ENCODE assay signal across 10 cellular contexts in genomic region chr6:88177961-88178464, GRCh38. TPM values are rescaled to one million over a fixed set of nuclear protein-coding genes. Genes with fewer than 3 reads are reported as not detected.
DNase-seq lines count a peak whose midpoint lies in the region; ATAC-seq and TF ChIP-seq lines count a peak whose summit lies in the region.
"Had no signal": no experiment of that assay in that cellular context is flagged by ENCODE, and none has a peak within 500 bp of the region (broad histone marks: within the 10 kb centered on the region; RNA-seq: fewer than 3 reads in every experiment).

No MANE protein-coding gene starts in this region.

- no peak overlapping the region for H2AK5ac ChIP-seq in neuronal stem cell (ENCODE audit: low read depth, low read length)

- no peak for TF ChIP-seq CTCF in DOHH2 (IDR thresholded peaks at IDR 0.05; ENCODE audit: low read depth, low read length, poor library complexity, severe bottlenecking)
- TF ChIP-seq CTCF in astrocyte of the spinal cord (IDR thresholded peaks at IDR 0.05; ENCODE audit: low read depth, low read length): no peak

- H3K4me1 Mint-ChIP-seq in activated naive CD8-positive, alpha-beta T cell treated with anti-CD3 and anti-CD28 coated beads for 36 hours: no peaks in the 10 kb centered on the region

- H3K23ac ChIP-seq in neuronal stem cell (ENCODE audit: low read depth, low read length, poor library complexity): no peak overlapping the region

- H3K4me3 ChIP-seq in DOHH2 (ENCODE audit: low read length) (peak overlapping the region; percentile 78), astrocyte of the spinal cord (ENCODE audit: low read depth, low read length) (no peak overlapping the region), neuronal stem cell (ENCODE audit: low read length in 2 of 2) (no peak overlapping the region)

- no peak overlapping the region for H4K8ac ChIP-seq in neuronal stem cell (ENCODE audit: low read depth, low read length)

- H3K9me2 ChIP-seq in DOHH2 (replicated peaks; ENCODE audit: control insufficient read depth, low read length): no peaks in the 10 kb centered on the region

- H2BK15ac ChIP-seq in neuronal stem cell (ENCODE audit: low read length): no peak overlapping the region

- H3K79me2 ChIP-seq in DOHH2 (ENCODE audit: control insufficient read depth, low read length): peaks cover 45% of the 10 kb centered on the region

- no peak overlapping the region for H3K9ac ChIP-seq in neuronal stem cell (ENCODE audit: low read depth, low read length, poor library complexity)

- DNase-seq in astrocyte of the spinal cord (ENCODE audit: low read depth, low spot score) (peak; percentile 41), neuronal stem cell (ENCODE audit: low spot score) (no peak), epidermal melanocyte (ENCODE audit: insufficient read length, low spot score) (no peak), Right ventricle myocardium superior (no peak)
- no peak for DNase-seq in activated naive CD8-positive, alpha-beta T cell treated with anti-CD3 and anti-CD28 coated beads for 36 hours

- H3F3A ChIP-seq in DOHH2 (ENCODE audit: control insufficient read depth, insufficient read depth): peaks cover 20% of the 10 kb centered on the region

- ATAC-seq in GM21390 (IDR thresholded peaks at IDR 0.05; ENCODE audit: unreplicated experiment) (peak; percentile 62), HG03432 (IDR thresholded peaks at IDR 0.05; ENCODE audit: unreplicated experiment) (peak; percentile 77), Right ventricle myocardium superior (ENCODE audit: poor library complexity) (no peak)

- H4K91ac ChIP-seq in neuronal stem cell (ENCODE audit: low read depth, low read length, poor library complexity): no peak overlapping the region

- no peak overlapping the region for H2BK12ac ChIP-seq in neuronal stem cell (ENCODE audit: low read length)

- no peak overlapping the region for H2AFZ ChIP-seq in neuronal stem cell (ENCODE audit: low read length)

- H3K36me3 ChIP-seq in DOHH2 (ENCODE audit: control insufficient read depth, low read length): peaks cover 34% of the 10 kb centered on the region
- H3K36me3 ChIP-seq in neuronal stem cell (replicated peaks in 1 of 2; ENCODE audit: control insufficient read depth in 2 of 2, insufficient read depth in 2 of 2, low read length in 2 of 2): no peaks in the 10 kb centered on the region
- H3K36me3 ChIP-seq: neutrophil had no signal

- H3K4me3 Mint-ChIP-seq in activated naive CD8-positive, alpha-beta T cell treated with anti-CD3 and anti-CD28 coated beads for 36 hours: no peak overlapping the region

- intact Hi-C loops in Right ventricle myocardium superior (cut with DNase I): no loop called here

- no peak overlapping the region for H3K14ac ChIP-seq in neuronal stem cell (ENCODE audit: low read length)

- H3K4ac ChIP-seq in neuronal stem cell (ENCODE audit: low read length): no peak overlapping the region

- no peak overlapping the region for H2BK120ac ChIP-seq in neuronal stem cell (ENCODE audit: low read depth, low read length)

- peak overlapping the region; percentile 74 for H3K4me2 ChIP-seq in DOHH2 (ENCODE audit: low read length)
- H3K4me2 ChIP-seq in neuronal stem cell (ENCODE audit: insufficient read depth, low read length, poor library complexity, severe bottlenecking): no peak overlapping the region

- 0 out of 2 replicates have a peak, but pooled peaks cover 3% of the 10 kb centered on the region for H3K9me3 ChIP-seq in DOHH2 (ENCODE audit: control insufficient read depth, insufficient read depth, low read length)
- H3K9me3 ChIP-seq in neuronal stem cell (replicated peaks in 1 of 2; ENCODE audit: control insufficient read depth in 2 of 2, insufficient read depth in 1 of 2, low read depth in 1 of 2, low read length in 2 of 2): no peaks in the 10 kb centered on the region
- H3K9me3 ChIP-seq: neutrophil had no signal

- H2BK5ac ChIP-seq in neuronal stem cell (ENCODE audit: low read length): no peak overlapping the region

- H3K4me1 ChIP-seq in DOHH2 (ENCODE audit: control insufficient read depth, low read length) (peaks cover 74% of the 10 kb centered on the region), neuronal stem cell (ENCODE audit: control insufficient read depth in 2 of 2, insufficient read depth in 1 of 2, low read depth in 1 of 2, low read length in 2 of 2) (no peaks in the 10 kb centered on the region)

- no peaks in the 10 kb centered on the region for H3K27me3 ChIP-seq in DOHH2 (ENCODE audit: control insufficient read depth, low read length)
- no peaks in the 10 kb centered on the region for H3K27me3 ChIP-seq in neuronal stem cell (ENCODE audit: control insufficient read depth in 3 of 3, insufficient read depth in 3 of 3, low read depth in 1 of 3, low read length in 3 of 3)

- H4K20me1 ChIP-seq in DOHH2 (ENCODE audit: control insufficient read depth, insufficient read depth, low read depth, low read length): no peaks in the 10 kb centered on the region

- peaks cover 40% of the 10 kb centered on the region for H3K27me3 Mint-ChIP-seq in activated naive CD8-positive, alpha-beta T cell treated with anti-CD3 and anti-CD28 coated beads for 36 hours

- in situ Hi-C loops in astrocyte of the spinal cord (cut with HindIII; ENCODE audit: low sequenced_read_pairs): no loop called here

- H3K27ac Mint-ChIP-seq in activated naive CD8-positive, alpha-beta T cell treated with anti-CD3 and anti-CD28 coated beads for 36 hours: no peak overlapping the region

- no peak overlapping the region for H3K18ac ChIP-seq in neuronal stem cell (ENCODE audit: low read length)

- H3K79me1 ChIP-seq in neuronal stem cell (ENCODE audit: low read depth, low read length): no peaks in the 10 kb centered on the region

- WGBS in neuronal stem cell (ENCODE audit: extremely low coverage in 2 of 2, insufficient read length in 2 of 2, insufficient replicate concordance in 1 of 2), 2 donors: no CpG with 5 or more reads among the region's 3 CpGs

- peaks cover 2% of the 10 kb centered on the region for H3K9me3 Mint-ChIP-seq in activated naive CD8-positive, alpha-beta T cell treated with anti-CD3 and anti-CD28 coated beads for 36 hours

- no peaks in the 10 kb centered on the region for H3K36me3 Mint-ChIP-seq in activated naive CD8-positive, alpha-beta T cell treated with anti-CD3 and anti-CD28 coated beads for 36 hours

- H3K27ac ChIP-seq in DOHH2 (ENCODE audit: low read depth, low read length) (peak overlapping the region; percentile 87), neuronal stem cell (replicated peaks; ENCODE audit: low read length) (no peak overlapping the region)
- H3K27ac ChIP-seq: C4-2B, neutrophil had no signal

RNA-seq across cellular contexts. Expression of gene CNR1, which starts 11.9 kb away (rescaled TPM):
- polyA plus RNA-seq in neuronal stem cell (2013, experiment 1 of 2): 0.53 TPM
- polyA plus RNA-seq in neuronal stem cell (2013, experiment 2 of 2): 0.64 TPM
- not detected for total RNA-seq in activated naive CD8-positive, alpha-beta T cell treated with anti-CD3 and anti-CD28 coated beads for 36 hours
- total RNA-seq in Right ventricle myocardium superior: 0.11 TPM
